In genomic region chr19:3178377-3178972, GRCh38 we compare ENCODE assay signal across 8 cellular contexts. TPM values are rescaled to one million over a fixed set of nuclear protein-coding genes. Genes with fewer than 3 reads are reported as not detected.
DNase-seq lines count a peak whose midpoint lies in the region; ATAC-seq and TF ChIP-seq lines count a peak whose summit lies in the region.

S1PR4 (plus strand) TSS chr19:3178769; CDS start chr19:3178793, 24 bp downstream.

- peak within 1 kb of the TSS; percentile 45 to 97 (median 88) for H3K4me3 ChIP-seq in BLaER1 treated with 17β-estradiol and CSF1 and Interleukin-3, amounts not matched to agents 10 nM and 100 nM
- H3K4me3 ChIP-seq in heart left ventricle = peak within 1 kb of the TSS in 9 of 12 donors; percentile 3 to 67 (median 24)

- H4K20me1 ChIP-seq in BLaER1 treated with 17β-estradiol and CSF1 and Interleukin-3, amounts not matched to agents 10 nM and 100 nM = peaks cover 0 to 43% (median 38%) of the 10 kb centered on the region in 11 experiments; a peak in 17 of 22 replicates

- H3K4me1 ChIP-seq in BLaER1 treated with 17β-estradiol and CSF1 and Interleukin-3, amounts not matched to agents 10 nM and 100 nM = peaks cover 52 to 74% (median 55%) of the 10 kb centered on the region in 10 experiments
- H3K4me1 ChIP-seq in heart left ventricle = peaks cover 0 to 52% (median 0%) of the 10 kb centered on the region in 12 donors

- no peaks in the 10 kb centered on the region for H3K27me3 ChIP-seq in BLaER1 treated with 17β-estradiol and CSF1 and Interleukin-3, amounts not matched to agents 10 nM and 100 nM
- H3K27me3 ChIP-seq in heart left ventricle = no peaks in the 10 kb centered on the region

- no peaks in the 10 kb centered on the region for H3K9me3 ChIP-seq in BLaER1 treated with 17β-estradiol and CSF1 and Interleukin-3, amounts not matched to agents 10 nM and 100 nM (replicated peaks in 1 of 11)
- H3K9me3 ChIP-seq in heart left ventricle = no peaks in the 10 kb centered on the region

- peak within 1 kb of the TSS; percentile 84 to 96 (median 95) for H3K9ac ChIP-seq in BLaER1 treated with 17β-estradiol and CSF1 and Interleukin-3, amounts not matched to agents 10 nM and 100 nM

- intact Hi-C loops in heart left ventricle (cut with DNase I) = no loop called here

- peak within 1 kb of the TSS; percentile 89 to 98 (median 94) for H3K27ac ChIP-seq in BLaER1 treated with 17β-estradiol and CSF1 and Interleukin-3, amounts not matched to agents 10 nM and 100 nM
- peak within 1 kb of the TSS in 6 of 12 donors; percentile 2 to 96 (median 44) for H3K27ac ChIP-seq in heart left ventricle

- H3K4me2 ChIP-seq in BLaER1 treated with 17β-estradiol and CSF1 and Interleukin-3, amounts not matched to agents 10 nM and 100 nM = peak within 1 kb of the TSS; percentile 87 to 100 (median 98)

- TF ChIP-seq CTCF in heart left ventricle (IDR thresholded peaks at IDR 0.05) = no peak

- H3K36me3 ChIP-seq in BLaER1 treated with 17β-estradiol and CSF1 and Interleukin-3, amounts not matched to agents 10 nM and 100 nM = peaks cover 0 to 28% (median 0%) of the 10 kb centered on the region in 11 experiments; a peak in 9 of 22 replicates
- no peaks in the 10 kb centered on the region for H3K36me3 ChIP-seq in heart left ventricle

- TF ChIP-seq POLR2A in heart left ventricle (IDR thresholded peaks at IDR 0.05) = no peak

- 59 to 78% (median 63%) methylated on average over 26 to 42 of the region's 42 CpGs for WGBS in heart left ventricle, 4 donors

- ATAC-seq in HG03095 (IDR thresholded peaks at IDR 0.05; ENCODE audit: unreplicated experiment) (peak; percentile 36), heart left ventricle (peak in 3 of 4 donors; percentile 16 to 66 (median 46)), GM21367 (IDR thresholded peaks at IDR 0.05; ENCODE audit: unreplicated experiment) (no peak)

- DNase-seq in activated CD4-positive, alpha-beta T cell treated with anti-CD3 and anti-CD28 coated beads, Interleukin-2, amount 50 U/mL, for 24 hours (ENCODE audit: low read depth in 1 of 2, low spot score in 1 of 2) = peak; percentile 31 to 42
- DNase-seq in heart left ventricle = peak in 1 of 5 donors; percentile 31
- DNase-seq in stimulated activated CD8-positive, alpha-beta memory T cell treated with anti-CD3 and anti-CD28 coated beads, Interleukin-7, amount 100 ng/mL, for 24 hours (ENCODE audit: low read depth) = peak; percentile 23
- no peak for DNase-seq in NCI-H128 (lab: John Stamatoyannopoulos, UW; ENCODE audit: unreplicated experiment)
- DNase-seq in NCI-H774 (lab: John Stamatoyannopoulos, UW) = no peak

RNA-seq across cellular contexts. Expression of gene S1PR4, which starts in this region (rescaled TPM):
- total RNA-seq in heart left ventricle = 1 to 10 TPM in 4 of 9 donors, under 1 TPM in 5; 0.35 to 5.5 (median 0.87) TPM
- 1 to 10 TPM; 1.4 to 1.7 TPM for polyA plus RNA-seq in heart left ventricle

Comparison
In these comparisons a context has a peak if more than half of its experiments do, and no peak if none do; other contexts are left out.
1. DNase-seq: peak in activated CD4-positive, alpha-beta T cell treated with anti-CD3 and anti-CD28 coated beads, Interleukin-2, amount 50 U/mL, for 24 hours (2 of 2) and stimulated activated CD8-positive, alpha-beta memory T cell treated with anti-CD3 and anti-CD28 coated beads, Interleukin-7, amount 100 ng/mL, for 24 hours (single experiment); none in NCI-H128 (single experiment) and NCI-H774 (single experiment).